ENCODE assay signal across 1 cellular context in the genomic region with DNA sequence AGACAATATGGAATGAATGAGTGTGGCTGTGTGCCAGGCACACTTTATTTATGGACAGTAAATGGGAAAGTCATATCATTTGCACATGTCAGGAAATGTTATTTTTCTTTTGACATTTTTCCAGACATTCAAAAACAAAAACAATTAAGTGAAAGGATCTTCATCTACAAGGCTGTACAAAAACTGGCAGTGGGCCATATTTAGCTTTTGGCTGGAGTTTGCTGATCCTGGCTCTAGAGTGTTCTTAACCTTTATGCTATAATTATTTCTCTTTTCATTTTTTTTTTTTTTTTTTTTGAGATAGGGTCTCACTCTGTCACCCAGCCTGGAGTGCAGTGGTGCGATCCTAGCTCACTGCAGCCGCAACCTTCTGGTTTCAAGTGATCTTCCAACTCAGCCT.
TF ChIP-seq lines count a peak whose summit lies in the region.

No MANE protein-coding gene starts in this region.

TF ChIP-seq in HepG2, 621 proteins besides CTCF, POLR2A, EP300 and RAD21:
- TF ChIP-seq ZNF552 (CRISPR knock-in tag; IDR thresholded peaks at IDR 0.05; ENCODE audit: borderline replicate concordance) (no peak), BRCA1 (CRISPR knock-in tag; IDR thresholded peaks at IDR 0.05) (no peak), FOSL1 (CRISPR knock-in tag; IDR thresholded peaks at IDR 0.05; ENCODE audit: borderline replicate concordance) (no peak), ATF7 (IDR thresholded peaks at IDR 0.05) (no peak), ATF7 (CRISPR knock-in tag; IDR thresholded peaks at IDR 0.05) (no peak), KLF12 (CRISPR knock-in tag; IDR thresholded peaks at IDR 0.05; ENCODE audit: borderline replicate concordance) (no peak)
- TF ChIP-seq, protein P1, sequence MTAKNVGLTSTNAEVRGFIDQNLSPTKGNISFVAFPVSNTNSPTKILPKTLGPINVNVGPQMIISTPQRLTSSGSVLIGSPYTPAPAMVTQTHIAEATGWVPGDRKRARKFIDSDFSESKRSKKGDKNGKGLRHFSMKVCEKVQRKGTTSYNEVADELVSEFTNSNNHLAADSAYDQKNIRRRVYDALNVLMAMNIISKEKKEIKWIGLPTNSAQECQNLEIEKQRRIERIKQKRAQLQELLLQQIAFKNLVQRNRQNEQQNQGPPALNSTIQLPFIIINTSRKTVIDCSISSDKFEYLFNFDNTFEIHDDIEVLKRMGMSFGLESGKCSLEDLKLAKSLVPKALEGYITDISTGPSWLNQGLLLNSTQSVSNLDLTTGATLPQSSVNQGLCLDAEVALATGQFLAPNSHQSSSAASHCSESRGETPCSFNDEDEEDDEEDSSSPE (CRISPR knock-in tag; IDR thresholded peaks at IDR 0.05): no peak
